Comparison of ENCODE assay signal across 7 cellular contexts in genomic region chr11:9137293-9138132, GRCh38. TPM values are rescaled to one million over a fixed set of nuclear protein-coding genes. Genes with fewer than 3 reads are reported as not detected.
DNase-seq lines count a peak whose midpoint lies in the region; ATAC-seq and TF ChIP-seq lines count a peak whose summit lies in the region.

No MANE protein-coding gene starts in this region.

- in situ Hi-C loops in GM13976 (cut with MboI; ENCODE audit: low sequenced_read_pairs, unreplicated experiment): no loop called here

- peaks cover 14% of the 10 kb centered on the region for H3K4me1 Mint-ChIP-seq in brain

- DNase-seq in GM13976 (ENCODE audit: low spot score) (peak; percentile 71), NCI-H2081 treated with DMSO at 0.1 percent for 48 hours (lab: John Stamatoyannopoulos, UW) (peak; percentile 64), UCSD-AML1 (lab: John Stamatoyannopoulos, UW; ENCODE audit: unreplicated experiment) (peak; percentile 77), iPS-NIHi7 (ENCODE audit: extremely low spot score) (peak; percentile 90)
- DNase-seq in stimulated activated CD4-positive, alpha-beta T cell treated with anti-CD3 and anti-CD28 coated beads, Interleukin-15, amount 100 ng/mL, for 1 hour (ENCODE audit: low read depth in 1 of 2, low spot score in 1 of 2): peak; percentile 53 to 58

- H3K36me3 Mint-ChIP-seq in brain: peaks cover 46% of the 10 kb centered on the region

- peak overlapping the region in 4 of 5 experiments; percentile 45 to 88 (median 66) for H3K27ac Mint-ChIP-seq in brain

- peak; percentile 87 for ATAC-seq in HG02884 (IDR thresholded peaks at IDR 0.05; ENCODE audit: unreplicated experiment)

- no peak overlapping the region for H3K4me3 Mint-ChIP-seq in brain

- TF ChIP-seq CTCF in GM13976 (IDR thresholded peaks at IDR 0.05; ENCODE audit: borderline replicate concordance, control extremely low read depth, extremely low read depth, insufficient read depth, missing control alignments): peak; percentile 95
- peak; percentile 93 to 96 for TF ChIP-seq CTCF in brain (conservative IDR thresholded peaks at IDR 0.05)

- H3K27me3 Mint-ChIP-seq in brain: no peaks in the 10 kb centered on the region

- no peaks in the 10 kb centered on the region for H3K9me3 Mint-ChIP-seq in brain

RNA-seq across cellular contexts. Expression of gene SCUBE2, which starts 46.1 kb away (rescaled TPM):
- 1.1 TPM for polyA plus RNA-seq in brain (ENCODE audit: insufficient read depth, low read depth, low replicate concordance)

Comparison
In these comparisons a context has a peak if more than half of its experiments do, and no peak if none do; other contexts are left out.
1. Peak in every context shown above with its lines: DNase-seq and ATAC-seq.